1 cellular context compared by ENCODE assay signal in genomic region chr1:202029171-202029665, GRCh38.
TF ChIP-seq lines count a peak whose summit lies in the region.

No MANE protein-coding gene starts in this region.

TF ChIP-seq in K562, 482 proteins besides CTCF, POLR2A, EP300 and RAD21 (continued from another document and continues in another):
- TF ChIP-seq HINFP (tag; conservative IDR thresholded peaks at IDR 0.05; ENCODE audit: low read depth) (no peak), MLX (CRISPR knock-in tag; conservative IDR thresholded peaks at IDR 0.05) (no peak), ZNF318 (IDR thresholded peaks at IDR 0.05; ENCODE audit: borderline replicate concordance in 1 of 2, low read depth in 1 of 2) (no peak), ZBTB34 (CRISPR knock-in tag; IDR thresholded peaks at IDR 0.05) (no peak), ZNF780A (CRISPR knock-in tag; IDR thresholded peaks at IDR 0.05) (no peak), NELFE (IDR thresholded peaks at IDR 0.05; ENCODE audit: insufficient read depth, insufficient read length) (no peak), HNRNPUL1 (IDR thresholded peaks at IDR 0.05; ENCODE audit: low read length) (no peak), MAFK (IDR thresholded peaks at IDR 0.05; ENCODE audit: low read length) (peak; percentile 70; the same call in 1 of the 2 replicates), TEAD1 (CRISPR knock-in tag; IDR thresholded peaks at IDR 0.05) (no peak), ZNF668 (CRISPR knock-in tag; IDR thresholded peaks at IDR 0.05) (no peak), POLR3G (IDR thresholded peaks at IDR 0.05; ENCODE audit: extremely low read depth, insufficient read length, insufficient replicate concordance) (no peak), GTF2E2 (tag; IDR thresholded peaks at IDR 0.05) (no peak), PHB (CRISPR knock-in tag; IDR thresholded peaks at IDR 0.05) (no peak), L3MBTL2 (IDR thresholded peaks at IDR 0.05) (no peak), PHTF2 (CRISPR knock-in tag; IDR thresholded peaks at IDR 0.05) (no peak), CBX5 (IDR thresholded peaks at IDR 0.05; ENCODE audit: borderline replicate concordance, low read depth) (no peak), ZNF347 (CRISPR knock-in tag; IDR thresholded peaks at IDR 0.05; ENCODE audit: low read depth) (no peak), STAG1 (CRISPR knock-in tag; IDR thresholded peaks at IDR 0.05; ENCODE audit: borderline replicate concordance) (no peak), SETDB1 (IDR thresholded peaks at IDR 0.05; ENCODE audit: low read length) (no peak), FUS (optimal IDR thresholded peaks at IDR 0.05; ENCODE audit: low read depth, low read length) (no peak), SOX6 (IDR thresholded peaks at IDR 0.05) (peak; percentile 24; the same call in 1 of the 2 replicates), ZBTB1 (CRISPR knock-in tag; IDR thresholded peaks at IDR 0.05; ENCODE audit: borderline replicate concordance, low read depth) (no peak), ZNF512 (tag; IDR thresholded peaks at IDR 0.05) (no peak), ZZZ3 (IDR thresholded peaks at IDR 0.05) (no peak), BHLHE40 (IDR thresholded peaks at IDR 0.05; ENCODE audit: low read length) (peak; percentile 65), FOXK1 (CRISPR knock-in tag; IDR thresholded peaks at IDR 0.05; ENCODE audit: borderline replicate concordance) (no peak), MBD2 (IDR thresholded peaks at IDR 0.05; ENCODE audit: borderline replicate concordance, low read depth) (no peak), ZNF444 (CRISPR knock-in tag; IDR thresholded peaks at IDR 0.05) (no peak), SRF (CRISPR knock-in tag; IDR thresholded peaks at IDR 0.05) (no peak), FOXM1 (IDR thresholded peaks at IDR 0.05; ENCODE audit: low read depth) (no peak), FOXM1 (CRISPR knock-in tag; IDR thresholded peaks at IDR 0.05; ENCODE audit: low read depth) (no peak), KLF1 (tag; IDR thresholded peaks at IDR 0.05) (no peak), C11orf30 (IDR thresholded peaks at IDR 0.05; ENCODE audit: low read depth) (peak; percentile 89)
- TF ChIP-seq, protein P1, sequence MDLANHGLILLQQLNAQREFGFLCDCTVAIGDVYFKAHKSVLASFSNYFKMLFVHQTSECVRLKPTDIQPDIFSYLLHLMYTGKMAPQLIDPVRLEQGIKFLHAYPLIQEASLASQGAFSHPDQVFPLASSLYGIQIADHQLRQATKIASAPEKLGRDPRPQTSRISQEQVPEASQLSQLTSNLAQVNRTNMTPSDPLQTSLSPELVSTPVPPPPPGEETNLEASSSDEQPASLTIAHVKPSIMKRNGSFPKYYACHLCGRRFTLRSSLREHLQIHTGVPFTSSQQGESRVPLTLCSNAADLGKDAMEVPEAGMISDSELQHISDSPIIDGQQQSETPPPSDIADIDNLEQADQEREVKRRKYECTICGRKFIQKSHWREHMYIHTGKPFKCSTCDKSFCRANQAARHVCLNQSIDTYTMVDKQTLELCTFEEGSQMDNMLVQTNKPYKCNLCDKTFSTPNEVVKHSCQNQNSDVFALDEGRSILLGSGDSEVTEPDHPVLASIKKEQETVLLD (IDR thresholded peaks at IDR 0.05): no peak
- TF ChIP-seq, protein P2, sequence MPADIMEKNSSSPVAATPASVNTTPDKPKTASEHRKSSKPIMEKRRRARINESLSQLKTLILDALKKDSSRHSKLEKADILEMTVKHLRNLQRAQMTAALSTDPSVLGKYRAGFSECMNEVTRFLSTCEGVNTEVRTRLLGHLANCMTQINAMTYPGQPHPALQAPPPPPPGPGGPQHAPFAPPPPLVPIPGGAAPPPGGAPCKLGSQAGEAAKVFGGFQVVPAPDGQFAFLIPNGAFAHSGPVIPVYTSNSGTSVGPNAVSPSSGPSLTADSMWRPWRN (IDR thresholded peaks at IDR 0.05; ENCODE audit: low read depth): no peak
- TF ChIP-seq, protein P3, sequence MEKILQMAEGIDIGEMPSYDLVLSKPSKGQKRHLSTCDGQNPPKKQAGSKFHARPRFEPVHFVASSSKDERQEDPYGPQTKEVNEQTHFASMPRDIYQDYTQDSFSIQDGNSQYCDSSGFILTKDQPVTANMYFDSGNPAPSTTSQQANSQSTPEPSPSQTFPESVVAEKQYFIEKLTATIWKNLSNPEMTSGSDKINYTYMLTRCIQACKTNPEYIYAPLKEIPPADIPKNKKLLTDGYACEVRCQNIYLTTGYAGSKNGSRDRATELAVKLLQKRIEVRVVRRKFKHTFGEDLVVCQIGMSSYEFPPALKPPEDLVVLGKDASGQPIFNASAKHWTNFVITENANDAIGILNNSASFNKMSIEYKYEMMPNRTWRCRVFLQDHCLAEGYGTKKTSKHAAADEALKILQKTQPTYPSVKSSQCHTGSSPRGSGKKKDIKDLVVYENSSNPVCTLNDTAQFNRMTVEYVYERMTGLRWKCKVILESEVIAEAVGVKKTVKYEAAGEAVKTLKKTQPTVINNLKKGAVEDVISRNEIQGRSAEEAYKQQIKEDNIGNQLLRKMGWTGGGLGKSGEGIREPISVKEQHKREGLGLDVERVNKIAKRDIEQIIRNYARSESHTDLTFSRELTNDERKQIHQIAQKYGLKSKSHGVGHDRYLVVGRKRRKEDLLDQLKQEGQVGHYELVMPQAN (IDR thresholded peaks at IDR 0.05; ENCODE audit: borderline replicate concordance): no peak
- TF ChIP-seq, protein P4, sequence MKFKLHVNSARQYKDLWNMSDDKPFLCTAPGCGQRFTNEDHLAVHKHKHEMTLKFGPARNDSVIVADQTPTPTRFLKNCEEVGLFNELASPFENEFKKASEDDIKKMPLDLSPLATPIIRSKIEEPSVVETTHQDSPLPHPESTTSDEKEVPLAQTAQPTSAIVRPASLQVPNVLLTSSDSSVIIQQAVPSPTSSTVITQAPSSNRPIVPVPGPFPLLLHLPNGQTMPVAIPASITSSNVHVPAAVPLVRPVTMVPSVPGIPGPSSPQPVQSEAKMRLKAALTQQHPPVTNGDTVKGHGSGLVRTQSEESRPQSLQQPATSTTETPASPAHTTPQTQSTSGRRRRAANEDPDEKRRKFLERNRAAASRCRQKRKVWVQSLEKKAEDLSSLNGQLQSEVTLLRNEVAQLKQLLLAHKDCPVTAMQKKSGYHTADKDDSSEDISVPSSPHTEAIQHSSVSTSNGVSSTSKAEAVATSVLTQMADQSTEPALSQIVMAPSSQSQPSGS (CRISPR knock-in tag; IDR thresholded peaks at IDR 0.05): no peak
- TF ChIP-seq, protein P5, sequence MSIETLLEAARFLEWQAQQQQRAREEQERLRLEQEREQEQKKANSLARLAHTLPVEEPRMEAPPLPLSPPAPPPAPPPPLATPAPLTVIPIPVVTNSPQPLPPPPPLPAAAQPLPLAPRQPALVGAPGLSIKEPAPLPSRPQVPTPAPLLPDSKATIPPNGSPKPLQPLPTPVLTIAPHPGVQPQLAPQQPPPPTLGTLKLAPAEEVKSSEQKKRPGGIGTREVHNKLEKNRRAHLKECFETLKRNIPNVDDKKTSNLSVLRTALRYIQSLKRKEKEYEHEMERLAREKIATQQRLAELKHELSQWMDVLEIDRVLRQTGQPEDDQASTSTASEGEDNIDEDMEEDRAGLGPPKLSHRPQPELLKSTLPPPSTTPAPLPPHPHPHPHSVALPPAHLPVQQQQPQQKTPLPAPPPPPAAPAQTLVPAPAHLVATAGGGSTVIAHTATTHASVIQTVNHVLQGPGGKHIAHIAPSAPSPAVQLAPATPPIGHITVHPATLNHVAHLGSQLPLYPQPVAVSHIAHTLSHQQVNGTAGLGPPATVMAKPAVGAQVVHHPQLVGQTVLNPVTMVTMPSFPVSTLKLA (conservative IDR thresholded peaks at IDR 0.05): no peak
